In genomic region chr17:49513616-49514373, GRCh38 we compare ENCODE assay signal across 15 cellular contexts. TPM values are rescaled to one million over a fixed set of nuclear protein-coding genes. Genes with fewer than 3 reads are reported as not detected.
DNase-seq lines count a peak whose midpoint lies in the region; ATAC-seq and TF ChIP-seq lines count a peak whose summit lies in the region.
"Had no signal": no experiment of that assay in that cellular context is flagged by ENCODE, and none has a peak within 500 bp of the region (broad histone marks: within the 10 kb centered on the region; RNA-seq: fewer than 3 reads in every experiment).

No MANE protein-coding gene starts in this region.

- no peak overlapping the region for H3K27ac Mint-ChIP-seq in naive thymus-derived CD4-positive, alpha-beta T cell
- H3K27ac Mint-ChIP-seq in activated T-cell treated with anti-CD3 and anti-CD28 coated beads, Interleukin-2, amount 50 U/mL, for 72 hours: no peak overlapping the region
- H3K27ac Mint-ChIP-seq: CD8-positive, alpha-beta T cell; immature natural killer cell; stimulated activated naive CD8-positive, alpha-beta T cell treated with anti-CD3 and anti-CD28 coated beads, Interleukin-15, Interleukin-2, amounts not matched to agents 100 ng/mL and 50 ng/mL, for 24 hours; T-cell had no signal

- ATAC-seq in naive thymus-derived CD4-positive, alpha-beta T cell: peak; percentile 3
- no peak for ATAC-seq in activated T-cell treated with anti-CD3 and anti-CD28 coated beads, Interleukin-2, amount 50 U/mL, for 72 hours (replicated peaks in 1 of 2)
- ATAC-seq in GM18870 (IDR thresholded peaks at IDR 0.05; ENCODE audit: unreplicated experiment): no peak
- no peak for ATAC-seq in HG03469 (IDR thresholded peaks at IDR 0.05; ENCODE audit: unreplicated experiment)
- ATAC-seq: CD8-positive, alpha-beta T cell; T-cell had no signal

- H3K9me3 ChIP-seq in naive thymus-derived CD4-positive, alpha-beta T cell (ENCODE audit: control insufficient read depth in 2 of 3, low read length in 3 of 3): no peaks in the 10 kb centered on the region
- no peaks in the 10 kb centered on the region for H3K9me3 ChIP-seq in testis

- POLR2A ChIA-PET in RWPE1 (lab: Yijun Ruan, JAX; ENCODE audit: low non-redundant PET): interaction anchor here (0.6 kb wide), 1 partner anchor 13 kb away, joined by 5 read pairs; no protein-coding TSS in a partner anchor
- POLR2A ChIA-PET in naive thymus-derived CD4-positive, alpha-beta T cell (lab: Charles Lee): no interaction called here

- CTCF ChIA-PET in RWPE1 (lab: Yijun Ruan, JAX): interaction anchor here (0.6 to 1.6 kb wide), 8 partner anchors 9 to 43 kb away, joined by 3 to 5 read pairs (median 3); partner anchors contain the start of gene NGFR
- CTCF ChIA-PET in naive thymus-derived CD4-positive, alpha-beta T cell (lab: Charles Lee): interaction anchor here (0.6 kb wide), 2 partner anchors 184 to 906 kb away, joined by 3 read pairs; no protein-coding TSS in a partner anchor

- TF ChIP-seq POLR2A in testis (IDR thresholded peaks at IDR 0.05): no peak

- no peaks in the 10 kb centered on the region for H3K4me1 ChIP-seq in naive thymus-derived CD4-positive, alpha-beta T cell (ENCODE audit: control insufficient read depth in 2 of 2, insufficient read depth in 2 of 2, low read length in 2 of 2)
- H3K4me1 ChIP-seq in testis: peaks cover 31% of the 10 kb centered on the region

- no peak overlapping the region for H3K4me3 ChIP-seq in naive thymus-derived CD4-positive, alpha-beta T cell (ENCODE audit: low read length)
- H3K4me3 ChIP-seq in testis: no peak overlapping the region

- H3K4me1 Mint-ChIP-seq in naive thymus-derived CD4-positive, alpha-beta T cell: peaks cover 0 to 1% (median 0%) of the 10 kb centered on the region in 7 donors
- H3K4me1 Mint-ChIP-seq in activated T-cell treated with anti-CD3 and anti-CD28 coated beads, Interleukin-2, amount 50 U/mL, for 72 hours (ENCODE audit: low read depth): no peaks in the 10 kb centered on the region
- H3K4me1 Mint-ChIP-seq: immature natural killer cell, T-cell had no signal

- no peak for DNase-seq in RWPE1 (ENCODE audit: low spot score)
- peak; percentile 81 for DNase-seq in cardiac septum (ENCODE audit: low spot score)
- DNase-seq in naive thymus-derived CD4-positive, alpha-beta T cell: no peak
- peak; percentile 74 for DNase-seq in testis
- DNase-seq in activated CD4-positive, alpha-beta T cell treated with anti-CD3 and anti-CD28 coated beads, Interleukin-2, amount 50 U/mL, for 48 hours: no peak
- no peak for DNase-seq in activated T-cell treated with anti-CD3 and anti-CD28 coated beads, Interleukin-2, amount 50 U/mL, for 72 hours
- DNase-seq: activated gamma-delta T cell treated with Interleukin-2 at 50 U/mL for 16 hours; CD8-positive, alpha-beta T cell; Karpas-422; NCI-H1417; T-cell had no signal

- intact Hi-C loops in cardiac septum (cut with DNase I) (loop anchor here (2.0 to 5.0 kb wide), 2 partner anchors 17 to 34 kb away; no protein-coding TSS in a partner anchor), testis (cut with DNase I; ENCODE audit: low total_unique reads) (no loop called here)
- intact Hi-C loops in naive thymus-derived CD4-positive, alpha-beta T cell (cut with micrococcal nuclease): no loop called here

- peaks cover 0 to 1% (median 0%) of the 10 kb centered on the region in 11 donors for H3K9me3 Mint-ChIP-seq in naive thymus-derived CD4-positive, alpha-beta T cell
- H3K9me3 Mint-ChIP-seq in activated T-cell treated with anti-CD3 and anti-CD28 coated beads, Interleukin-2, amount 50 U/mL, for 72 hours: no peaks in the 10 kb centered on the region
- H3K9me3 Mint-ChIP-seq: CD8-positive, alpha-beta T cell; immature natural killer cell; stimulated activated naive CD8-positive, alpha-beta T cell treated with anti-CD3 and anti-CD28 coated beads, Interleukin-15, Interleukin-2, amounts not matched to agents 100 ng/mL and 50 ng/mL, for 24 hours; T-cell had no signal

- H3K27me3 Mint-ChIP-seq in naive thymus-derived CD4-positive, alpha-beta T cell: peaks cover 0 to 8% (median 6%) of the 10 kb centered on the region in 5 donors
- H3K27me3 Mint-ChIP-seq in activated T-cell treated with anti-CD3 and anti-CD28 coated beads, Interleukin-2, amount 50 U/mL, for 72 hours (ENCODE audit: low read depth): no peaks in the 10 kb centered on the region

- no peaks in the 10 kb centered on the region for H3K36me3 ChIP-seq in naive thymus-derived CD4-positive, alpha-beta T cell (ENCODE audit: control insufficient read depth in 2 of 3, insufficient read depth in 3 of 3, low read length in 3 of 3)
- no peaks in the 10 kb centered on the region for H3K36me3 ChIP-seq in testis (ENCODE audit: low read depth, missing control alignments)

- 55 to 71% methylated on average over 11 to 22 of the region's 22 CpGs for WGBS in testis, 2 donors

- TF ChIP-seq CTCF in RWPE1 (conservative IDR thresholded peaks at IDR 0.05; ENCODE audit: low read depth): no peak
- TF ChIP-seq CTCF in testis (IDR thresholded peaks at IDR 0.05): no peak

- no peak overlapping the region for H3K4me3 Mint-ChIP-seq in naive thymus-derived CD4-positive, alpha-beta T cell
- no peak overlapping the region for H3K4me3 Mint-ChIP-seq in activated T-cell treated with anti-CD3 and anti-CD28 coated beads, Interleukin-2, amount 50 U/mL, for 72 hours
- H3K4me3 Mint-ChIP-seq: CD8-positive, alpha-beta T cell; immature natural killer cell; stimulated activated naive CD8-positive, alpha-beta T cell treated with anti-CD3 and anti-CD28 coated beads, Interleukin-15, Interleukin-2, amounts not matched to agents 100 ng/mL and 50 ng/mL, for 24 hours; T-cell had no signal

- H3K27me3 ChIP-seq in naive thymus-derived CD4-positive, alpha-beta T cell (ENCODE audit: control insufficient read depth in 2 of 2, insufficient read depth in 2 of 2, low read length in 2 of 2): no peaks in the 10 kb centered on the region
- H3K27me3 ChIP-seq in testis: no peaks in the 10 kb centered on the region

- H3K36me3 Mint-ChIP-seq in naive thymus-derived CD4-positive, alpha-beta T cell: no peaks in the 10 kb centered on the region
- H3K36me3 Mint-ChIP-seq in activated T-cell treated with anti-CD3 and anti-CD28 coated beads, Interleukin-2, amount 50 U/mL, for 72 hours (ENCODE audit: insufficient read depth in 2 of 2): no peaks in the 10 kb centered on the region
- H3K36me3 Mint-ChIP-seq: CD8-positive, alpha-beta T cell; T-cell had no signal

- H3K27ac ChIP-seq in RWPE1 (peak overlapping the region; percentile 88), testis (peak overlapping the region in 1 of 2 donors; percentile 26)
- no peak overlapping the region for H3K27ac ChIP-seq in naive thymus-derived CD4-positive, alpha-beta T cell (ENCODE audit: low read depth, low read length)

RNA-seq across cellular contexts. Expression of gene NGFR, which starts 18.7 kb away (rescaled TPM):
- 9.9 TPM for total RNA-seq in cardiac septum
- under 1 TPM in 3 of 5 experiments, not detected in 2; 0.07 to 0.17 (median 0.16) TPM for total RNA-seq in naive thymus-derived CD4-positive, alpha-beta T cell
- polyA plus RNA-seq in naive thymus-derived CD4-positive, alpha-beta T cell: not detected
- total RNA-seq in testis: 10 to 100 TPM; 11.3 to 20.6 TPM
- polyA plus RNA-seq in testis (ENCODE audit: insufficient read depth, low read depth, low replicate concordance): 21.5 TPM
- total RNA-seq in activated T-cell treated with anti-CD3 and anti-CD28 coated beads, Interleukin-2, amount 50 U/mL, for 72 hours: under 1 TPM; 0.14 to 0.28 TPM

Comparison
In these comparisons a context has a peak if more than half of its experiments do, and no peak if none do; other contexts are left out.
1. DNase-seq: peak in cardiac septum (single experiment) and testis (single experiment); none in RWPE1 (single experiment), naive thymus-derived CD4-positive, alpha-beta T cell (0 of 9), activated CD4-positive, alpha-beta T cell treated with anti-CD3 and anti-CD28 coated beads, Interleukin-2, amount 50 U/mL, for 48 hours (0 of 2) and activated T-cell treated with anti-CD3 and anti-CD28 coated beads, Interleukin-2, amount 50 U/mL, for 72 hours (0 of 2).